ENCODE assay signal across 31 cellular contexts in the genomic region with DNA sequence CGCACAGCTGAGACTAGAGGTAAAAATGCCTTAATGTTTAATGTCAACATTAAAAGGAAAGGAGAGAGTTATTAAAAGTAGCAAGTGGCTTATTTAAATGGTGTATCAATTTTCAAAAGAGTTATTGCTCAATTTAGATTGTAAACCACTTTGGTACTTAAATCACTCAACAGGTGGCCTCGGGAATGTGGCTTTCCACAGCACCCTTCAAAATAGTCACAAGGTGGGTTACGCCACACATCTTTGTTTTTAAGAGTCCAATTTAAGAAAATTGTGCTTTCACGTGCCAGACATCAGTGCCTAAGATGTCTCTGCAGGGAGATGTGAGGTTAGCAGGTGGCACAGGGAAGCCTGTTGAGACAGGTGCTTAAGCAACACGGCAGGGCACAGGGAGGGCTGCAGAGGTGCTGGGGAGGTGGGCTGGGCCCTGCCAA. TPM values are rescaled to one million over a fixed set of nuclear protein-coding genes. Genes with fewer than 3 reads are reported as not detected.
A peak's percentile ranks its signal among the peaks of the same experiment; 100 is the strongest.
DNase-seq lines count a peak whose midpoint lies in the region; ATAC-seq and TF ChIP-seq lines count a peak whose summit lies in the region.
"Had no signal": no experiment of that assay in that cellular context is flagged by ENCODE, and none has a peak within 500 bp of the region (broad histone marks: within the 10 kb centered on the region; RNA-seq: fewer than 3 reads in every experiment).

No MANE protein-coding gene starts in this region.

- no peaks in the 10 kb centered on the region for H3K4me1 ChIP-seq in upper lobe of right lung
- H3K4me1 ChIP-seq: gastroesophageal sphincter had no signal

- intact Hi-C loops in upper lobe of right lung (cut with DNase I) = no loop called here

- no peaks in the 10 kb centered on the region for H3K27me3 ChIP-seq in upper lobe of right lung
- H3K27me3 ChIP-seq: gastroesophageal sphincter, hepatocyte had no signal

- peak; percentile 10 for DNase-seq in NCI-H2196 (lab: John Stamatoyannopoulos, UW; ENCODE audit: unreplicated experiment)
- DNase-seq in NCI-H2196 treated with DMSO at 0.1 percent for 48 hours (lab: John Stamatoyannopoulos, UW; ENCODE audit: unreplicated experiment) = no peak
- DNase-seq in NCI-H1436 (lab: John Stamatoyannopoulos, UW) = peak; percentile 55
- peak; percentile 67 for DNase-seq in NCI-H69 (lab: John Stamatoyannopoulos, UW)
- DNase-seq in upper lobe of right lung = no peak
- no peak for DNase-seq in OCI-M1 (lab: John Stamatoyannopoulos, UW)
- DNase-seq in SHP77 treated with DMSO at 0.1 percent for 48 hours (lab: John Stamatoyannopoulos, UW) = no peak
- DNase-seq in HuH-7.5 (ENCODE audit: low spot score) = no peak
- DNase-seq: 8988T; activated CD4-positive, alpha-beta T cell treated with anti-CD3 and anti-CD28 coated beads for 48 hours; activated CD8-positive, alpha-beta memory T cell treated with anti-CD3 and anti-CD28 coated beads for 24 hours; activated gamma-delta T cell treated with Interleukin-2 at 50 U/mL for 16 hours; activated T-cell treated with anti-CD3 and anti-CD28 coated beads, Interleukin-2, amount 50 U/mL, for 1 hour; CD4-positive, CD25-positive, alpha-beta regulatory T cell; GOT3; IMR-90; left cardiac atrium; mesenchymal stem cell; NCI-H1694 treated with DMSO at 0.1 percent for 48 hours; NCI-H446; NK-92 treated with Interleukin-12 subunit alpha and Interleukin-12 subunit beta, amount 100 ng/mL, for 24 hours; posterior cingulate gyrus; right cardiac atrium; SHP77; stimulated activated CD4-positive, alpha-beta T cell treated with anti-CD3 and anti-CD28 coated beads, Interleukin-4, amount 100 ng/mL, for 4 hours; substantia nigra; T-helper 9 cell; WERI-Rb-1 had no signal

- TF ChIP-seq CTCF in upper lobe of right lung (IDR thresholded peaks at IDR 0.05) = no peak

- no peaks in the 10 kb centered on the region for H3K9me3 ChIP-seq in upper lobe of right lung
- H3K9me3 ChIP-seq: gastroesophageal sphincter had no signal

- peak; percentile 82 for ATAC-seq in upper lobe of right lung
- ATAC-seq: gastroesophageal sphincter; left cardiac atrium; right cardiac atrium; stimulated activated memory B cell treated with anti-CD40 and anti-IgM and Interleukin-4, amounts not matched to agents 10 μg/mL and 1 μg/mL and 100 μg/mL, for 72 hours had no signal

- peak overlapping the region; percentile 8 for H3K27ac ChIP-seq in upper lobe of right lung
- H3K27ac ChIP-seq: gastroesophageal sphincter, hepatocyte, WERI-Rb-1 had no signal

- H3K36me3 ChIP-seq in upper lobe of right lung = no peaks in the 10 kb centered on the region
- H3K36me3 ChIP-seq: gastroesophageal sphincter, WERI-Rb-1 had no signal

- no peak overlapping the region for H3K4me3 ChIP-seq in upper lobe of right lung
- H3K4me3 ChIP-seq: gastroesophageal sphincter, hepatocyte had no signal

RNA-seq across cellular contexts. Expression of a gene that starts 27.5 kb away (rescaled TPM):
- 88.1 TPM for total RNA-seq in upper lobe of right lung

Comparison
In these comparisons a context has a peak if more than half of its experiments do, and no peak if none do; other contexts are left out.
1. DNase-seq: peak in NCI-H2196 (single experiment), NCI-H1436 (single experiment) and NCI-H69 (single experiment); none in NCI-H2196 treated with DMSO at 0.1 percent for 48 hours (single experiment), upper lobe of right lung (single experiment), OCI-M1 (single experiment), SHP77 treated with DMSO at 0.1 percent for 48 hours (single experiment) and HuH-7.5 (single experiment).